Comparison of ENCODE assay signal across 1 cellular context in the genomic region with DNA sequence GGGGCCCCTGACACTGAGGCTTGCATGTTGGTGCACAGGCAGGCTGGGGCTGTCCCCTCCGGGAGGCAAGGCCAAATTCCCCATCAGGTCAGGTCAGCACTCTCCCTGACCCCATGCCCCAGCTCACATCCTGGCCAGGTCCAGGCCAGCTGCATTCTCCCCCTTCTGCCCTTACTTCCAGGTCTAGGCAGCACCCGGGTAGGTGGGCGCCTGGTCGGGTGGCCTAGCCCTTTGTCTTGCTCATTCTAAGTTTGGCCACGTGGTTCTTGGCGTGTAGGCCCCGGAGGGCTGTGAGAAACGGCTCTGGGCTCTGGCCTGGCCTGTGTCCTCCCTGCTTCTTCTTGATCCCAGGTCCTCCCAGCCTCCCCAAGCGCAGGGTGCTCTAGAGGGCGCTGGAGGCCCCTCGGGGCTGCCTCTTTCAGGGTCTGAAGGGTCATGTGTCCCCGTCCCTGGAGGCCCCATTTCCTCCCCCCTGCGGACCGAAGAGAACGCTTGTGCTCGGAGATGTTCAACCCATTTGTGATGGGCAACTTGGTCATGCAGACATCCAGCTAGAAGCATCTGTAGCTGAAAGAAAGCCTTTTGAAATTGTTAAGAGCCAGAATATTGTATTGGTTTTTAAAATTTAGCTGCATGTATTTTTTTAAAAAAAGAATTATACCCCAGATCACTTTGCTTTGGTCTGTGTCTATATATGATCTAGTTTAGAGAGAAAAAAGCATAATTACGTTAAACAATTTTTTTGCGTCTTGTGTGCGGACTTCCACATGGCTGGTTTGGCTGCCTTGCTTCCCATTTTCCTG.
A peak's percentile ranks its signal among the peaks of the same experiment; 100 is the strongest.
TF ChIP-seq lines count a peak whose summit lies in the region.

No MANE protein-coding gene starts in this region.

TF ChIP-seq in HepG2, 621 proteins besides CTCF, POLR2A, EP300 and RAD21 (continued from another document and continues in another):
- no peak for TF ChIP-seq ZNF260 (CRISPR knock-in tag; IDR thresholded peaks at IDR 0.05; ENCODE audit: borderline replicate concordance, low read depth)
- TF ChIP-seq KLF13 (CRISPR knock-in tag; IDR thresholded peaks at IDR 0.05) = no peak
- TF ChIP-seq ZNF121 (CRISPR knock-in tag; IDR thresholded peaks at IDR 0.05) = no peak
- TF ChIP-seq, protein P1, sequence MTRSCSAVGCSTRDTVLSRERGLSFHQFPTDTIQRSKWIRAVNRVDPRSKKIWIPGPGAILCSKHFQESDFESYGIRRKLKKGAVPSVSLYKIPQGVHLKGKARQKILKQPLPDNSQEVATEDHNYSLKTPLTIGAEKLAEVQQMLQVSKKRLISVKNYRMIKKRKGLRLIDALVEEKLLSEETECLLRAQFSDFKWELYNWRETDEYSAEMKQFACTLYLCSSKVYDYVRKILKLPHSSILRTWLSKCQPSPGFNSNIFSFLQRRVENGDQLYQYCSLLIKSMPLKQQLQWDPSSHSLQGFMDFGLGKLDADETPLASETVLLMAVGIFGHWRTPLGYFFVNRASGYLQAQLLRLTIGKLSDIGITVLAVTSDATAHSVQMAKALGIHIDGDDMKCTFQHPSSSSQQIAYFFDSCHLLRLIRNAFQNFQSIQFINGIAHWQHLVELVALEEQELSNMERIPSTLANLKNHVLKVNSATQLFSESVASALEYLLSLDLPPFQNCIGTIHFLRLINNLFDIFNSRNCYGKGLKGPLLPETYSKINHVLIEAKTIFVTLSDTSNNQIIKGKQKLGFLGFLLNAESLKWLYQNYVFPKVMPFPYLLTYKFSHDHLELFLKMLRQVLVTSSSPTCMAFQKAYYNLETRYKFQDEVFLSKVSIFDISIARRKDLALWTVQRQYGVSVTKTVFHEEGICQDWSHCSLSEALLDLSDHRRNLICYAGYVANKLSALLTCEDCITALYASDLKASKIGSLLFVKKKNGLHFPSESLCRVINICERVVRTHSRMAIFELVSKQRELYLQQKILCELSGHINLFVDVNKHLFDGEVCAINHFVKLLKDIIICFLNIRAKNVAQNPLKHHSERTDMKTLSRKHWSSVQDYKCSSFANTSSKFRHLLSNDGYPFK (CRISPR knock-in tag; IDR thresholded peaks at IDR 0.05; ENCODE audit: borderline replicate concordance) = peak; percentile 31; the same call in 1 of the 2 replicates
- TF ChIP-seq BRD4 (CRISPR knock-in tag; IDR thresholded peaks at IDR 0.05) = no peak
- TF ChIP-seq SMARCE1 (IDR thresholded peaks at IDR 0.05; ENCODE audit: borderline replicate concordance) = no peak
- TF ChIP-seq ZFP41 (CRISPR knock-in tag; IDR thresholded peaks at IDR 0.05; ENCODE audit: borderline replicate concordance) = no peak
- TF ChIP-seq KDM2A (CRISPR knock-in tag; IDR thresholded peaks at IDR 0.05; ENCODE audit: borderline replicate concordance, low read depth) = 0 out of 2 replicates have a peak, but pooled peaks have one; percentile 28
- no peak for TF ChIP-seq LCORL (IDR thresholded peaks at IDR 0.05)
- no peak for TF ChIP-seq LCORL (CRISPR knock-in tag; IDR thresholded peaks at IDR 0.05)
- TF ChIP-seq ZNF773 (CRISPR knock-in tag; IDR thresholded peaks at IDR 0.05; ENCODE audit: borderline replicate concordance) = no peak
- no peak for TF ChIP-seq EZH2 (conservative IDR thresholded peaks at IDR 0.05; ENCODE audit: low read depth, low read length)
- no peak for TF ChIP-seq TEAD2 (CRISPR knock-in tag; IDR thresholded peaks at IDR 0.05)
- no peak for TF ChIP-seq KDM5B (CRISPR knock-in tag; IDR thresholded peaks at IDR 0.05; ENCODE audit: borderline replicate concordance)
- no peak for TF ChIP-seq MED13 (CRISPR knock-in tag; IDR thresholded peaks at IDR 0.05)
- TF ChIP-seq, protein P2, sequence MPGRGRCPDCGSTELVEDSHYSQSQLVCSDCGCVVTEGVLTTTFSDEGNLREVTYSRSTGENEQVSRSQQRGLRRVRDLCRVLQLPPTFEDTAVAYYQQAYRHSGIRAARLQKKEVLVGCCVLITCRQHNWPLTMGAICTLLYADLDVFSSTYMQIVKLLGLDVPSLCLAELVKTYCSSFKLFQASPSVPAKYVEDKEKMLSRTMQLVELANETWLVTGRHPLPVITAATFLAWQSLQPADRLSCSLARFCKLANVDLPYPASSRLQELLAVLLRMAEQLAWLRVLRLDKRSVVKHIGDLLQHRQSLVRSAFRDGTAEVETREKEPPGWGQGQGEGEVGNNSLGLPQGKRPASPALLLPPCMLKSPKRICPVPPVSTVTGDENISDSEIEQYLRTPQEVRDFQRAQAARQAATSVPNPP (CRISPR knock-in tag; IDR thresholded peaks at IDR 0.05) = no peak
- TF ChIP-seq ZNF746 (CRISPR knock-in tag; IDR thresholded peaks at IDR 0.05) = no peak
- TF ChIP-seq NFKB2 (CRISPR knock-in tag; IDR thresholded peaks at IDR 0.05; ENCODE audit: borderline replicate concordance) = peak; percentile 23; the same call in 1 of the 2 replicates
- TF ChIP-seq ZNF839 (CRISPR knock-in tag; IDR thresholded peaks at IDR 0.05; ENCODE audit: borderline replicate concordance) = no peak
- TF ChIP-seq ZNF292 (CRISPR knock-in tag; IDR thresholded peaks at IDR 0.05; ENCODE audit: borderline replicate concordance, low read depth) = no peak
- no peak for TF ChIP-seq TBX3 (IDR thresholded peaks at IDR 0.05; ENCODE audit: borderline replicate concordance)
- no peak for TF ChIP-seq ZNF256 (CRISPR knock-in tag; conservative IDR thresholded peaks at IDR 0.05)
- TF ChIP-seq, protein P3, sequence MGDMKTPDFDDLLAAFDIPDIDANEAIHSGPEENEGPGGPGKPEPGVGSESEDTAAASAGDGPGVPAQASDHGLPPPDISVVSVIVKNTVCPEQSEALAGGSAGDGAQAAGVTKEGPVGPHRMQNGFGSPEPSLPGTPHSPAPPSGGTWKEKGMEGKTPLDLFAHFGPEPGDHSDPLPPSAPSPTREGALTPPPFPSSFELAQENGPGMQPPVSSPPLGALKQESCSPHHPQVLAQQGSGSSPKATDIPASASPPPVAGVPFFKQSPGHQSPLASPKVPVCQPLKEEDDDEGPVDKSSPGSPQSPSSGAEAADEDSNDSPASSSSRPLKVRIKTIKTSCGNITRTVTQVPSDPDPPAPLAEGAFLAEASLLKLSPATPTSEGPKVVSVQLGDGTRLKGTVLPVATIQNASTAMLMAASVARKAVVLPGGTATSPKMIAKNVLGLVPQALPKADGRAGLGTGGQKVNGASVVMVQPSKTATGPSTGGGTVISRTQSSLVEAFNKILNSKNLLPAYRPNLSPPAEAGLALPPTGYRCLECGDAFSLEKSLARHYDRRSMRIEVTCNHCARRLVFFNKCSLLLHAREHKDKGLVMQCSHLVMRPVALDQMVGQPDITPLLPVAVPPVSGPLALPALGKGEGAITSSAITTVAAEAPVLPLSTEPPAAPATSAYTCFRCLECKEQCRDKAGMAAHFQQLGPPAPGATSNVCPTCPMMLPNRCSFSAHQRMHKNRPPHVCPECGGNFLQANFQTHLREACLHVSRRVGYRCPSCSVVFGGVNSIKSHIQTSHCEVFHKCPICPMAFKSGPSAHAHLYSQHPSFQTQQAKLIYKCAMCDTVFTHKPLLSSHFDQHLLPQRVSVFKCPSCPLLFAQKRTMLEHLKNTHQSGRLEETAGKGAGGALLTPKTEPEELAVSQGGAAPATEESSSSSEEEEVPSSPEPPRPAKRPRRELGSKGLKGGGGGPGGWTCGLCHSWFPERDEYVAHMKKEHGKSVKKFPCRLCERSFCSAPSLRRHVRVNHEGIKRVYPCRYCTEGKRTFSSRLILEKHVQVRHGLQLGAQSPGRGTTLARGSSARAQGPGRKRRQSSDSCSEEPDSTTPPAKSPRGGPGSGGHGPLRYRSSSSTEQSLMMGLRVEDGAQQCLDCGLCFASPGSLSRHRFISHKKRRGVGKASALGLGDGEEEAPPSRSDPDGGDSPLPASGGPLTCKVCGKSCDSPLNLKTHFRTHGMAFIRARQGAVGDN (CRISPR knock-in tag; IDR thresholded peaks at IDR 0.05) = peak; percentile 70
- TF ChIP-seq, protein P4, sequence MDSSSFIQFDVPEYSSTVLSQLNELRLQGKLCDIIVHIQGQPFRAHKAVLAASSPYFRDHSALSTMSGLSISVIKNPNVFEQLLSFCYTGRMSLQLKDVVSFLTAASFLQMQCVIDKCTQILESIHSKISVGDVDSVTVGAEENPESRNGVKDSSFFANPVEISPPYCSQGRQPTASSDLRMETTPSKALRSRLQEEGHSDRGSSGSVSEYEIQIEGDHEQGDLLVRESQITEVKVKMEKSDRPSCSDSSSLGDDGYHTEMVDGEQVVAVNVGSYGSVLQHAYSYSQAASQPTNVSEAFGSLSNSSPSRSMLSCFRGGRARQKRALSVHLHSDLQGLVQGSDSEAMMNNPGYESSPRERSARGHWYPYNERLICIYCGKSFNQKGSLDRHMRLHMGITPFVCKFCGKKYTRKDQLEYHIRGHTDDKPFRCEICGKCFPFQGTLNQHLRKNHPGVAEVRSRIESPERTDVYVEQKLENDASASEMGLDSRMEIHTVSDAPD (CRISPR knock-in tag; IDR thresholded peaks at IDR 0.05) = no peak
- no peak for TF ChIP-seq EED (CRISPR knock-in tag; IDR thresholded peaks at IDR 0.05)
- TF ChIP-seq, protein P5, sequence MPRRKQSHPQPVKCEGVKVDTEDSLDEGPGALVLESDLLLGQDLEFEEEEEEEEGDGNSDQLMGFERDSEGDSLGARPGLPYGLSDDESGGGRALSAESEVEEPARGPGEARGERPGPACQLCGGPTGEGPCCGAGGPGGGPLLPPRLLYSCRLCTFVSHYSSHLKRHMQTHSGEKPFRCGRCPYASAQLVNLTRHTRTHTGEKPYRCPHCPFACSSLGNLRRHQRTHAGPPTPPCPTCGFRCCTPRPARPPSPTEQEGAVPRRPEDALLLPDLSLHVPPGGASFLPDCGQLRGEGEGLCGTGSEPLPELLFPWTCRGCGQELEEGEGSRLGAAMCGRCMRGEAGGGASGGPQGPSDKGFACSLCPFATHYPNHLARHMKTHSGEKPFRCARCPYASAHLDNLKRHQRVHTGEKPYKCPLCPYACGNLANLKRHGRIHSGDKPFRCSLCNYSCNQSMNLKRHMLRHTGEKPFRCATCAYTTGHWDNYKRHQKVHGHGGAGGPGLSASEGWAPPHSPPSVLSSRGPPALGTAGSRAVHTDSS (CRISPR knock-in tag; conservative IDR thresholded peaks at IDR 0.05) = no peak
- no peak for TF ChIP-seq ISX (CRISPR knock-in tag; conservative IDR thresholded peaks at IDR 0.05)
- TF ChIP-seq ZNF720 (CRISPR knock-in tag; IDR thresholded peaks at IDR 0.05) = no peak
- no peak for TF ChIP-seq NR2F1 (CRISPR knock-in tag; IDR thresholded peaks at IDR 0.05)
- no peak for TF ChIP-seq MBNL3 (CRISPR knock-in tag; conservative IDR thresholded peaks at IDR 0.05)
- no peak for TF ChIP-seq NR3C1 (CRISPR knock-in tag; IDR thresholded peaks at IDR 0.05)
- TF ChIP-seq ZNF543 (CRISPR knock-in tag; IDR thresholded peaks at IDR 0.05) = no peak
- 0 out of 2 replicates have a peak, but pooled peaks have one; percentile 18 for TF ChIP-seq SOX13 (IDR thresholded peaks at IDR 0.05)
- no peak for TF ChIP-seq SOX13 (CRISPR knock-in tag; conservative IDR thresholded peaks at IDR 0.05 in 1 of 2, IDR thresholded peaks at IDR 0.05 in 1 of 2)
- TF ChIP-seq SSRP1 (CRISPR knock-in tag; IDR thresholded peaks at IDR 0.05) = no peak
- TF ChIP-seq DPF2 (CRISPR knock-in tag; IDR thresholded peaks at IDR 0.05; ENCODE audit: borderline replicate concordance, low read depth) = no peak
- TF ChIP-seq, protein P6, sequence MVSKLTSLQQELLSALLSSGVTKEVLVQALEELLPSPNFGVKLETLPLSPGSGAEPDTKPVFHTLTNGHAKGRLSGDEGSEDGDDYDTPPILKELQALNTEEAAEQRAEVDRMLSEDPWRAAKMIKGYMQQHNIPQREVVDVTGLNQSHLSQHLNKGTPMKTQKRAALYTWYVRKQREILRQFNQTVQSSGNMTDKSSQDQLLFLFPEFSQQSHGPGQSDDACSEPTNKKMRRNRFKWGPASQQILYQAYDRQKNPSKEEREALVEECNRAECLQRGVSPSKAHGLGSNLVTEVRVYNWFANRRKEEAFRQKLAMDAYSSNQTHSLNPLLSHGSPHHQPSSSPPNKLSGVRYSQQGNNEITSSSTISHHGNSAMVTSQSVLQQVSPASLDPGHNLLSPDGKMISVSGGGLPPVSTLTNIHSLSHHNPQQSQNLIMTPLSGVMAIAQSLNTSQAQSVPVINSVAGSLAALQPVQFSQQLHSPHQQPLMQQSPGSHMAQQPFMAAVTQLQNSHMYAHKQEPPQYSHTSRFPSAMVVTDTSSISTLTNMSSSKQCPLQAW (CRISPR knock-in tag; IDR thresholded peaks at IDR 0.05) = no peak
- no peak for TF ChIP-seq PAX8 (CRISPR knock-in tag; IDR thresholded peaks at IDR 0.05; ENCODE audit: borderline replicate concordance)
- TF ChIP-seq KLF6 (CRISPR knock-in tag; IDR thresholded peaks at IDR 0.05) = no peak
- TF ChIP-seq TAF1 (CRISPR knock-in tag; IDR thresholded peaks at IDR 0.05) = 0 out of 2 replicates have a peak, but pooled peaks have one; percentile 29
- TF ChIP-seq ZNF20 (CRISPR knock-in tag; IDR thresholded peaks at IDR 0.05) = no peak
- TF ChIP-seq, protein P7, sequence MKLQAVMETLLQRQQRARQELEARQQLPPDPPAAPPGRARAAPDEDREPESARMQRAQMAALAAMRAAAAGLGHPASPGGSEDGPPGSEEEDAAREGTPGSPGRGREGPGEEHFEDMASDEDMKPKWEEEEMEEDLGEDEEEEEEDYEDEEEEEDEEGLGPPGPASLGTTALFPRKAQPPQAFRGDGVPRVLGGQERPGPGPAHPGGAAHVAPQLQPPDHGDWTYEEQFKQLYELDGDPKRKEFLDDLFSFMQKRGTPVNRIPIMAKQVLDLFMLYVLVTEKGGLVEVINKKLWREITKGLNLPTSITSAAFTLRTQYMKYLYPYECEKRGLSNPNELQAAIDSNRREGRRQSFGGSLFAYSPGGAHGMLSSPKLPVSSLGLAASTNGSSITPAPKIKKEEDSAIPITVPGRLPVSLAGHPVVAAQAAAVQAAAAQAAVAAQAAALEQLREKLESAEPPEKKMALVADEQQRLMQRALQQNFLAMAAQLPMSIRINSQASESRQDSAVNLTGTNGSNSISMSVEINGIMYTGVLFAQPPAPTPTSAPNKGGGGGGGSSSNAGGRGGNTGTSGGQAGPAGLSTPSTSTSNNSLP (IDR thresholded peaks at IDR 0.05; ENCODE audit: low read depth, low read length) = no peak
- TF ChIP-seq RXRA (CRISPR knock-in tag; IDR thresholded peaks at IDR 0.05) = peak; percentile 40; the same call in 1 of the 2 replicates
- TF ChIP-seq, protein P8, sequence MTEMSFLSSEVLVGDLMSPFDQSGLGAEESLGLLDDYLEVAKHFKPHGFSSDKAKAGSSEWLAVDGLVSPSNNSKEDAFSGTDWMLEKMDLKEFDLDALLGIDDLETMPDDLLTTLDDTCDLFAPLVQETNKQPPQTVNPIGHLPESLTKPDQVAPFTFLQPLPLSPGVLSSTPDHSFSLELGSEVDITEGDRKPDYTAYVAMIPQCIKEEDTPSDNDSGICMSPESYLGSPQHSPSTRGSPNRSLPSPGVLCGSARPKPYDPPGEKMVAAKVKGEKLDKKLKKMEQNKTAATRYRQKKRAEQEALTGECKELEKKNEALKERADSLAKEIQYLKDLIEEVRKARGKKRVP (CRISPR knock-in tag; IDR thresholded peaks at IDR 0.05) = no peak
- TF ChIP-seq HMG20B (CRISPR knock-in tag; conservative IDR thresholded peaks at IDR 0.05) = 0 out of 2 replicates have a peak, but pooled peaks have one; percentile 32
- TF ChIP-seq ZNF761 (CRISPR knock-in tag; conservative IDR thresholded peaks at IDR 0.05) = no peak
- TF ChIP-seq ZNF484 (CRISPR knock-in tag; IDR thresholded peaks at IDR 0.05; ENCODE audit: borderline replicate concordance, low read depth) = no peak
- TF ChIP-seq MAFG (CRISPR knock-in tag; IDR thresholded peaks at IDR 0.05) = no peak
- no peak for TF ChIP-seq SP5 (CRISPR knock-in tag; IDR thresholded peaks at IDR 0.05; ENCODE audit: borderline replicate concordance, low read depth)
- TF ChIP-seq ZFY (CRISPR knock-in tag; IDR thresholded peaks at IDR 0.05) = peak; percentile 14; the same call in 1 of the 2 replicates
- TF ChIP-seq CCDC6 (CRISPR knock-in tag; IDR thresholded peaks at IDR 0.05) = no peak
- no peak for TF ChIP-seq TARDBP (CRISPR knock-in tag; IDR thresholded peaks at IDR 0.05)
- TF ChIP-seq ZKSCAN5 (CRISPR knock-in tag; IDR thresholded peaks at IDR 0.05) = no peak
- TF ChIP-seq TCF7L2 (IDR thresholded peaks at IDR 0.05; ENCODE audit: low read depth, low read length) = no peak
- no peak for TF ChIP-seq ZNF781 (CRISPR knock-in tag; IDR thresholded peaks at IDR 0.05; ENCODE audit: borderline replicate concordance, not compliant biosample characterization)
